Comparison of ENCODE assay signal across 1 cellular context in the genomic region with DNA sequence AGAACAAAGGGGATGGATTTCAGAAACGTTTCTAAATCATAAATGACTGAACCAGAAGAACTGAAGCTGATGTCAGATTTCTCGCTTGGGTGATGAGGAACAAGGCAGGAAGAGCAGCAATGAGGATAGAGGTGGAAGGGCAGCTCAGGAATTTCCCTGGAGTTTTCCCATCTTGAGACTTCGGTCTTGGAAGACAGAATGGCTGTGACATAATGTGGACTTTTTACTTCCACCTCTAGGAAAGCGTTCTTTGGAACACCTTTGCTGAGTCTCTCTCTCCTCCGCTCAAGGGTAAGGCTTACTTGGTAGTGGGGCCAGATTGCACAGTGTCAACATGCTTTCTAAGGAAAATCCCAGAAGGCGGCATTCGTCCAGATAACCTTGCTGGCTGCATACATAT.
TF ChIP-seq lines count a peak whose summit lies in the region.

No MANE protein-coding gene starts in this region.

TF ChIP-seq in GM23338, 12 proteins besides CTCF, POLR2A, EP300 and RAD21 (continued from another document):
- TF ChIP-seq, protein P1, sequence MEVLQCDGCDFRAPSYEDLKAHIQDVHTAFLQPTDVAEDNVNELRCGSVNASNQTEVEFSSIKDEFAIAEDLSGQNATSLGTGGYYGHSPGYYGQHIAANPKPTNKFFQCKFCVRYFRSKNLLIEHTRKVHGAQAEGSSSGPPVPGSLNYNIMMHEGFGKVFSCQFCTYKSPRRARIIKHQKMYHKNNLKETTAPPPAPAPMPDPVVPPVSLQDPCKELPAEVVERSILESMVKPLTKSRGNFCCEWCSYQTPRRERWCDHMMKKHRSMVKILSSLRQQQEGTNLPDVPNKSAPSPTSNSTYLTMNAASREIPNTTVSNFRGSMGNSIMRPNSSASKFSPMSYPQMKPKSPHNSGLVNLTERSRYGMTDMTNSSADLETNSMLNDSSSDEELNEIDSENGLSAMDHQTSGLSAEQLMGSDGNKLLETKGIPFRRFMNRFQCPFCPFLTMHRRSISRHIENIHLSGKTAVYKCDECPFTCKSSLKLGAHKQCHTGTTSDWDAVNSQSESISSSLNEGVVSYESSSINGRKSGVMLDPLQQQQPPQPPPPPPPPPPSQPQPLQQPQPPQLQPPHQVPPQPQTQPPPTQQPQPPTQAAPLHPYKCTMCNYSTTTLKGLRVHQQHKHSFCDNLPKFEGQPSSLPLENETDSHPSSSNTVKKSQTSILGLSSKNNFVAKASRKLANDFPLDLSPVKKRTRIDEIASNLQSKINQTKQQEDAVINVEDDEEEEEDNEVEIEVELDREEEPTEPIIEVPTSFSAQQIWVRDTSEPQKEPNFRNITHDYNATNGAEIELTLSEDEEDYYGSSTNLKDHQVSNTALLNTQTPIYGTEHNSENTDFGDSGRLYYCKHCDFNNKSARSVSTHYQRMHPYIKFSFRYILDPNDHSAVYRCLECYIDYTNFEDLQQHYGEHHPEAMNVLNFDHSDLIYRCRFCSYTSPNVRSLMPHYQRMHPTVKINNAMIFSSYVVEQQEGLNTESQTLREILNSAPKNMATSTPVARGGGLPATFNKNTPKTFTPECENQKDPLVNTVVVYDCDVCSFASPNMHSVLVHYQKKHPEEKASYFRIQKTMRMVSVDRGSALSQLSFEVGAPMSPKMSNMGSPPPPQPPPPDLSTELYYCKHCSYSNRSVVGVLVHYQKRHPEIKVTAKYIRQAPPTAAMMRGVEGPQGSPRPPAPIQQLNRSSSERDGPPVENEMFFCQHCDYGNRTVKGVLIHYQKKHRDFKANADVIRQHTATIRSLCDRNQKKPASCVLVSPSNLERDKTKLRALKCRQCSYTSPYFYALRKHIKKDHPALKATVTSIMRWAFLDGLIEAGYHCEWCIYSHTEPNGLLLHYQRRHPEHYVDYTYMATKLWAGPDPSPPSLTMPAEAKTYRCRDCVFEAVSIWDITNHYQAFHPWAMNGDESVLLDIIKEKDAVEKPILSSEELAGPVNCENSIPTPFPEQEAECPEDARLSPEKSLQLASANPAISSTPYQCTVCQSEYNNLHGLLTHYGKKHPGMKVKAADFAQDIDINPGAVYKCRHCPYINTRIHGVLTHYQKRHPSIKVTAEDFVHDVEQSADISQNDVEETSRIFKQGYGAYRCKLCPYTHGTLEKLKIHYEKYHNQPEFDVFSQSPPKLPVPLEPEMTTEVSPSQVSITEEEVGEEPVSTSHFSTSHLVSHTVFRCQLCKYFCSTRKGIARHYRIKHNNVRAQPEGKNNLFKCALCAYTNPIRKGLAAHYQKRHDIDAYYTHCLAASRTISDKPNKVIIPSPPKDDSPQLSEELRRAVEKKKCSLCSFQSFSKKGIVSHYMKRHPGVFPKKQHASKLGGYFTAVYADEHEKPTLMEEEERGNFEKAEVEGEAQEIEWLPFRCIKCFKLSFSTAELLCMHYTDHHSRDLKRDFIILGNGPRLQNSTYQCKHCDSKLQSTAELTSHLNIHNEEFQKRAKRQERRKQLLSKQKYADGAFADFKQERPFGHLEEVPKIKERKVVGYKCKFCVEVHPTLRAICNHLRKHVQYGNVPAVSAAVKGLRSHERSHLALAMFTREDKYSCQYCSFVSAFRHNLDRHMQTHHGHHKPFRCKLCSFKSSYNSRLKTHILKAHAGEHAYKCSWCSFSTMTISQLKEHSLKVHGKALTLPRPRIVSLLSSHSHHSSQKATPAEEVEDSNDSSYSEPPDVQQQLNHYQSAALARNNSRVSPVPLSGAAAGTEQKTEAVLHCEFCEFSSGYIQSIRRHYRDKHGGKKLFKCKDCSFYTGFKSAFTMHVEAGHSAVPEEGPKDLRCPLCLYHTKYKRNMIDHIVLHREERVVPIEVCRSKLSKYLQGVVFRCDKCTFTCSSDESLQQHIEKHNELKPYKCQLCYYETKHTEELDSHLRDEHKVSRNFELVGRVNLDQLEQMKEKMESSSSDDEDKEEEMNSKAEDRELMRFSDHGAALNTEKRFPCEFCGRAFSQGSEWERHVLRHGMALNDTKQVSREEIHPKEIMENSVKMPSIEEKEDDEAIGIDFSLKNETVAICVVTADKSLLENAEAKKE (CRISPR knock-in tag; IDR thresholded peaks at IDR 0.05), result no peak
- no peak for TF ChIP-seq EZH2 (IDR thresholded peaks at IDR 0.05; ENCODE audit: low read depth, unreplicated experiment)
- TF ChIP-seq, protein P2, sequence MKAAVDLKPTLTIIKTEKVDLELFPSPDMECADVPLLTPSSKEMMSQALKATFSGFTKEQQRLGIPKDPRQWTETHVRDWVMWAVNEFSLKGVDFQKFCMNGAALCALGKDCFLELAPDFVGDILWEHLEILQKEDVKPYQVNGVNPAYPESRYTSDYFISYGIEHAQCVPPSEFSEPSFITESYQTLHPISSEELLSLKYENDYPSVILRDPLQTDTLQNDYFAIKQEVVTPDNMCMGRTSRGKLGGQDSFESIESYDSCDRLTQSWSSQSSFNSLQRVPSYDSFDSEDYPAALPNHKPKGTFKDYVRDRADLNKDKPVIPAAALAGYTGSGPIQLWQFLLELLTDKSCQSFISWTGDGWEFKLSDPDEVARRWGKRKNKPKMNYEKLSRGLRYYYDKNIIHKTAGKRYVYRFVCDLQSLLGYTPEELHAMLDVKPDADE (IDR thresholded peaks at IDR 0.05), result no peak
- TF ChIP-seq NANOG (IDR thresholded peaks at IDR 0.05; ENCODE audit: borderline replicate concordance), result no peak
- no peak for TF ChIP-seq REST (IDR thresholded peaks at IDR 0.05; ENCODE audit: unreplicated experiment)
- TF ChIP-seq CREB1 (CRISPR knock-in tag; IDR thresholded peaks at IDR 0.05; ENCODE audit: low read depth), result no peak
- no peak for TF ChIP-seq POLR2AphosphoS5 (IDR thresholded peaks at IDR 0.05; ENCODE audit: low read depth)
- TF ChIP-seq STAT1 (IDR thresholded peaks at IDR 0.05; ENCODE audit: unreplicated experiment), result no peak
- no peak for TF ChIP-seq ZNF114 (CRISPR knock-in tag; IDR thresholded peaks at IDR 0.05)
